In genomic region chr15:36682091-36682490, GRCh38 we compare ENCODE assay signal across 26 cellular contexts.
DNase-seq lines count a peak whose midpoint lies in the region; TF ChIP-seq lines count a peak whose summit lies in the region.
"Had no signal": no experiment of that assay in that cellular context is flagged by ENCODE, and none has a peak within 500 bp of the region (broad histone marks: within the 10 kb centered on the region; RNA-seq: fewer than 3 reads in every experiment).

No MANE protein-coding gene starts in this region.

- DNase-seq in ELR (ENCODE audit: low read depth): peak; percentile 61
- DNase-seq in MV-4-11 (lab: John Stamatoyannopoulos, UW): peak; percentile 72
- peak; percentile 79 for DNase-seq in choroid plexus epithelial cell (ENCODE audit: low read depth)
- peak; percentile 1 for DNase-seq in kidney tubule cell (ENCODE audit: low spot score)
- DNase-seq in NCI-H187 (lab: John Stamatoyannopoulos, UW): no peak
- no peak for DNase-seq in activated naive CD4-positive, alpha-beta T cell treated with anti-CD3 and anti-CD28 coated beads for 36 hours
- DNase-seq in DMS79 (lab: John Stamatoyannopoulos, UW): no peak
- DNase-seq in activated T-cell treated with anti-CD3 and anti-CD28 coated beads, Interleukin-2, amount 50 U/mL, for 24 hours: no peak
- DNase-seq: activated CD8-positive, alpha-beta T cell treated with anti-CD3 and anti-CD28 coated beads, Interleukin-2, amount 10 ng/mL, durations not matched to agents 7 days and 5 days; activated naive CD4-positive, alpha-beta T cell treated with anti-CD3 and anti-CD28 coated beads, Interleukin-2, amount 50 U/mL, for 16 hours; anterior cingulate cortex; left cardiac atrium; MM.1S; natural killer cell; NCI-H1930; NCI-H2227 treated with DMSO at 0.1 percent for 48 hours; OCI-M1; pancreas; Right ventricle myocardium superior; stomach; T-helper 9 cell; transverse colon had no signal

- no peaks in the 10 kb centered on the region for H3K4me1 Mint-ChIP-seq in activated naive CD4-positive, alpha-beta T cell treated with anti-CD3 and anti-CD28 coated beads for 36 hours (ENCODE audit: low read depth)
- H3K4me1 Mint-ChIP-seq in activated T-cell treated with anti-CD3 and anti-CD28 coated beads, Interleukin-2, amount 50 U/mL, for 24 hours (ENCODE audit: low read depth): no peaks in the 10 kb centered on the region
- H3K4me1 Mint-ChIP-seq: natural killer cell had no signal

- H3K4me3 Mint-ChIP-seq in activated naive CD4-positive, alpha-beta T cell treated with anti-CD3 and anti-CD28 coated beads for 36 hours: no peak overlapping the region
- H3K4me3 Mint-ChIP-seq in activated T-cell treated with anti-CD3 and anti-CD28 coated beads, Interleukin-2, amount 50 U/mL, for 24 hours: no peak overlapping the region
- H3K4me3 Mint-ChIP-seq: activated CD8-positive, alpha-beta T cell treated with anti-CD3 and anti-CD28 coated beads, Interleukin-2, amount 10 ng/mL, durations not matched to agents 7 days and 5 days; natural killer cell had no signal

- H3K36me3 Mint-ChIP-seq in activated naive CD4-positive, alpha-beta T cell treated with anti-CD3 and anti-CD28 coated beads for 36 hours (ENCODE audit: low read depth): peaks cover 14% of the 10 kb centered on the region
- H3K36me3 Mint-ChIP-seq in activated T-cell treated with anti-CD3 and anti-CD28 coated beads, Interleukin-2, amount 50 U/mL, for 24 hours (ENCODE audit: low read depth): peaks cover 17% of the 10 kb centered on the region
- H3K36me3 Mint-ChIP-seq: natural killer cell had no signal

- CTCF ChIA-PET in activated naive CD4-positive, alpha-beta T cell treated with anti-CD3 and anti-CD28 coated beads for 36 hours (lab: Charles Lee): no interaction called here

- H3K27me3 Mint-ChIP-seq in activated naive CD4-positive, alpha-beta T cell treated with anti-CD3 and anti-CD28 coated beads for 36 hours (ENCODE audit: low read depth): no peaks in the 10 kb centered on the region
- no peaks in the 10 kb centered on the region for H3K27me3 Mint-ChIP-seq in activated T-cell treated with anti-CD3 and anti-CD28 coated beads, Interleukin-2, amount 50 U/mL, for 24 hours

- H3K27ac Mint-ChIP-seq in activated naive CD4-positive, alpha-beta T cell treated with anti-CD3 and anti-CD28 coated beads for 36 hours: no peak overlapping the region
- H3K27ac Mint-ChIP-seq in activated T-cell treated with anti-CD3 and anti-CD28 coated beads, Interleukin-2, amount 50 U/mL, for 24 hours: no peak overlapping the region
- H3K27ac Mint-ChIP-seq: activated CD8-positive, alpha-beta T cell treated with anti-CD3 and anti-CD28 coated beads, Interleukin-2, amount 10 ng/mL, durations not matched to agents 7 days and 5 days; natural killer cell had no signal

- no peak overlapping the region for H3K4me3 ChIP-seq in choroid plexus epithelial cell (ENCODE audit: low read depth, low read length)
- H3K4me3 ChIP-seq: BLaER1 treated with 17β-estradiol and CSF1 and Interleukin-3, amounts not matched to agents 10 nM and 100 nM; HAP-1; K562; pancreas; right atrium auricular region; stomach; transverse colon had no signal

- peaks cover 5% of the 10 kb centered on the region for H3K9me3 Mint-ChIP-seq in activated naive CD4-positive, alpha-beta T cell treated with anti-CD3 and anti-CD28 coated beads for 36 hours
- peaks cover 12% of the 10 kb centered on the region for H3K9me3 Mint-ChIP-seq in activated T-cell treated with anti-CD3 and anti-CD28 coated beads, Interleukin-2, amount 50 U/mL, for 24 hours

- intact Hi-C loops in activated naive CD4-positive, alpha-beta T cell treated with anti-CD3 and anti-CD28 coated beads for 36 hours (cut with micrococcal nuclease): no loop called here

- TF ChIP-seq CTCF in choroid plexus epithelial cell (conservative IDR thresholded peaks at IDR 0.05; ENCODE audit: low read depth, low read length): no peak

Comparison
In these comparisons a context has a peak if more than half of its experiments do, and no peak if none do; other contexts are left out.
1. DNase-seq: peak in ELR (single experiment), MV-4-11 (single experiment), choroid plexus epithelial cell (single experiment) and kidney tubule cell (single experiment); none in NCI-H187 (0 of 2), activated naive CD4-positive, alpha-beta T cell treated with anti-CD3 and anti-CD28 coated beads for 36 hours (single experiment), DMS79 (single experiment) and activated T-cell treated with anti-CD3 and anti-CD28 coated beads, Interleukin-2, amount 50 U/mL, for 24 hours (single experiment).